Comparison of ENCODE assay signal across 33 cellular contexts in genomic region chr22:26357281-26357680, GRCh38.
"Had no signal": no experiment of that assay in that cellular context is flagged by ENCODE, and none has a peak within 500 bp of the region (broad histone marks: within the 10 kb centered on the region; RNA-seq: fewer than 3 reads in every experiment).

No MANE protein-coding gene starts in this region.

- H3K9me3 Mint-ChIP-seq: activated B cell treated with CpG ODN at 0.5 μM for 24 hours; activated CD4-positive, alpha-beta memory T cell treated with anti-CD3 and anti-CD28 coated beads for 36 hours; activated CD4-positive, alpha-beta T cell treated with anti-CD3 and anti-CD28 coated beads, Interleukin-2, amount 10 ng/mL, durations not matched to agents 24 days and 14 days; activated CD8-positive, alpha-beta T cell treated with anti-CD3 and anti-CD28 coated beads for 36 hours; activated naive CD4-positive, alpha-beta T cell treated with anti-CD3 and anti-CD28 coated beads for 36 hours; activated naive CD4-positive, alpha-beta T cell treated with anti-CD3 and anti-CD28 coated beads, Interleukin-2, amount 50 U/mL, for 24 hours; activated naive CD8-positive, alpha-beta T cell treated with anti-CD3 and anti-CD28 coated beads, Interleukin-2, amount 10 ng/mL, durations not matched to agents 7 days and 5 days; activated naive CD8-positive, alpha-beta T cell treated with anti-CD3 and anti-CD28 coated beads, Interleukin-2, amount 50 U/mL, for 24 hours; activated T-cell treated with anti-CD3 and anti-CD28 coated beads, Interleukin-2, amount 50 U/mL, for 4 hours; activated T-cell treated with anti-CD3 and anti-CD28 coated beads, Interleukin-2, amount 50 U/mL, for 72 hours; activated T-helper 1 cell treated with anti-CD3 and anti-CD28 coated beads, Interleukin-12 subunit alpha, Interleukin-12 subunit beta, Interleukin-2, Interleukin-4 antibody, amounts not matched to agents 30 ng/mL and 10 ng/mL and 1 ng/mL, durations not matched to agents 14 hours and 24 hours and 36 hours; activated T-helper 17 cell treated with anti-CD3 and anti-CD28 coated beads, Interleukin-2, amount 50 U/mL, for 72 hours; brain; T-helper 1 cell treated with Interleukin-12 subunit alpha and Interleukin-12 subunit beta and Interleukin-4 antibody, amounts not matched to agents 30 μg/mL and 1 μg/mL, for 36 hours; T-helper 2 cell treated with Interferon-gamma antibody and Interleukin-4, amounts not matched to agents 5 μg/mL and 100 μg/mL, for 36 hours had no signal

- DNase-seq: activated B cell treated with CpG ODN at 0.5 μM for 24 hours; activated CD4-positive, alpha-beta memory T cell treated with anti-CD3 and anti-CD28 coated beads for 36 hours; activated CD4-positive, alpha-beta T cell treated with anti-CD3 and anti-CD28 coated beads for 4 hours; activated CD4-positive, alpha-beta T cell treated with anti-CD3 and anti-CD28 coated beads, Interleukin-2, amount 10 ng/mL, durations not matched to agents 24 days and 14 days; activated CD4-positive, alpha-beta T cell treated with anti-CD3 and anti-CD28 coated beads, Interleukin-2, amount 50 U/mL, for 1 hour; activated CD4-positive, alpha-beta T cell treated with anti-CD3 and anti-CD28 coated beads, Interleukin-2, amount 50 U/mL, for 4 hours; activated CD4-positive, CD25-positive, alpha-beta regulatory T cell treated with anti-CD3 and anti-CD28 coated beads, Interleukin-2, amount 50 U/mL, for 72 hours; activated CD8-positive, alpha-beta memory T cell treated with anti-CD3 and anti-CD28 coated beads, Interleukin-2, amount 50 U/mL, for 4 hours; activated CD8-positive, alpha-beta T cell treated with anti-CD3 and anti-CD28 coated beads for 36 hours; activated effector memory CD4-positive, alpha-beta T cell treated with anti-CD3 and anti-CD28 coated beads, Interleukin-2, amount 50 U/mL, for 16 hours; activated gamma-delta T cell treated with Interleukin-2 at 50 U/mL for 16 hours; activated naive CD4-positive, alpha-beta T cell; activated naive CD4-positive, alpha-beta T cell treated with anti-CD3 and anti-CD28 coated beads for 36 hours; activated naive CD8-positive, alpha-beta T cell treated with anti-CD3 and anti-CD28 coated beads, Interleukin-2, amount 10 ng/mL, durations not matched to agents 7 days and 5 days; activated naive CD8-positive, alpha-beta T cell treated with anti-CD3 and anti-CD28 coated beads, Interleukin-2, amount 50 U/mL, for 24 hours; activated T-cell treated with anti-CD3 and anti-CD28 coated beads for 4 hours; activated T-cell treated with anti-CD3 and anti-CD28 coated beads, Interleukin-2, amount 50 U/mL, for 1 hour; activated T-cell treated with anti-CD3 and anti-CD28 coated beads, Interleukin-2, amount 50 U/mL, for 4 hours; activated T-cell treated with anti-CD3 and anti-CD28 coated beads, Interleukin-2, amount 50 U/mL, for 72 hours; amygdala; anterior cingulate cortex; central memory CD4-positive, alpha-beta T cell; T-helper 9 cell had no signal

- FAIRE-seq: TTC549 had no signal

- H3K36me3 Mint-ChIP-seq: activated CD4-positive, alpha-beta memory T cell treated with anti-CD3 and anti-CD28 coated beads for 36 hours; activated naive CD4-positive, alpha-beta T cell treated with anti-CD3 and anti-CD28 coated beads, Interleukin-2, amount 50 U/mL, for 24 hours; activated naive CD8-positive, alpha-beta T cell; activated naive CD8-positive, alpha-beta T cell treated with anti-CD3 and anti-CD28 coated beads, Interleukin-2, amount 10 ng/mL, durations not matched to agents 7 days and 5 days had no signal

- H3K27me3 ChIP-seq: ascending aorta had no signal

- H3K4me3 Mint-ChIP-seq: activated B cell treated with CpG ODN at 0.5 μM for 24 hours; activated CD4-positive, alpha-beta memory T cell treated with anti-CD3 and anti-CD28 coated beads for 36 hours; activated CD4-positive, alpha-beta T cell treated with anti-CD3 and anti-CD28 coated beads, Interleukin-2, amount 10 ng/mL, durations not matched to agents 24 days and 14 days; activated CD8-positive, alpha-beta T cell treated with anti-CD3 and anti-CD28 coated beads for 36 hours; activated naive CD4-positive, alpha-beta T cell treated with anti-CD3 and anti-CD28 coated beads for 36 hours; activated naive CD4-positive, alpha-beta T cell treated with anti-CD3 and anti-CD28 coated beads, Interleukin-2, amount 50 U/mL, for 24 hours; activated naive CD8-positive, alpha-beta T cell; activated naive CD8-positive, alpha-beta T cell treated with anti-CD3 and anti-CD28 coated beads, Interleukin-2, amount 10 ng/mL, durations not matched to agents 7 days and 5 days; activated naive CD8-positive, alpha-beta T cell treated with anti-CD3 and anti-CD28 coated beads, Interleukin-2, amount 50 U/mL, for 24 hours; activated T-cell treated with anti-CD3 and anti-CD28 coated beads, Interleukin-2, amount 50 U/mL, for 4 hours; activated T-cell treated with anti-CD3 and anti-CD28 coated beads, Interleukin-2, amount 50 U/mL, for 72 hours; activated T-helper 1 cell treated with anti-CD3 and anti-CD28 coated beads, Interleukin-12 subunit alpha, Interleukin-12 subunit beta, Interleukin-2, Interleukin-4 antibody, amounts not matched to agents 30 ng/mL and 10 ng/mL and 1 ng/mL, durations not matched to agents 14 hours and 24 hours and 36 hours; activated T-helper 17 cell treated with anti-CD3 and anti-CD28 coated beads, Interleukin-2, amount 50 U/mL, for 72 hours; brain; T-helper 1 cell treated with Interleukin-12 subunit alpha and Interleukin-12 subunit beta and Interleukin-4 antibody, amounts not matched to agents 30 μg/mL and 1 μg/mL, for 36 hours; T-helper 2 cell treated with Interferon-gamma antibody and Interleukin-4, amounts not matched to agents 5 μg/mL and 100 μg/mL, for 36 hours had no signal

- H3K4me1 ChIP-seq: ascending aorta had no signal

- H3K27ac Mint-ChIP-seq: activated B cell treated with CpG ODN at 0.5 μM for 24 hours; activated CD4-positive, alpha-beta memory T cell treated with anti-CD3 and anti-CD28 coated beads for 36 hours; activated CD4-positive, alpha-beta T cell treated with anti-CD3 and anti-CD28 coated beads, Interleukin-2, amount 10 ng/mL, durations not matched to agents 24 days and 14 days; activated CD8-positive, alpha-beta T cell treated with anti-CD3 and anti-CD28 coated beads for 36 hours; activated naive CD4-positive, alpha-beta T cell treated with anti-CD3 and anti-CD28 coated beads for 36 hours; activated naive CD4-positive, alpha-beta T cell treated with anti-CD3 and anti-CD28 coated beads, Interleukin-2, amount 50 U/mL, for 24 hours; activated naive CD8-positive, alpha-beta T cell; activated naive CD8-positive, alpha-beta T cell treated with anti-CD3 and anti-CD28 coated beads, Interleukin-2, amount 10 ng/mL, durations not matched to agents 7 days and 5 days; activated naive CD8-positive, alpha-beta T cell treated with anti-CD3 and anti-CD28 coated beads, Interleukin-2, amount 50 U/mL, for 24 hours; activated T-cell treated with anti-CD3 and anti-CD28 coated beads, Interleukin-2, amount 50 U/mL, for 72 hours; activated T-helper 1 cell treated with anti-CD3 and anti-CD28 coated beads, Interleukin-12 subunit alpha, Interleukin-12 subunit beta, Interleukin-2, Interleukin-4 antibody, amounts not matched to agents 30 ng/mL and 10 ng/mL and 1 ng/mL, durations not matched to agents 14 hours and 24 hours and 36 hours; activated T-helper 17 cell treated with anti-CD3 and anti-CD28 coated beads, Interleukin-2, amount 50 U/mL, for 72 hours; T-helper 1 cell treated with Interleukin-12 subunit alpha and Interleukin-12 subunit beta and Interleukin-4 antibody, amounts not matched to agents 30 μg/mL and 1 μg/mL, for 36 hours; T-helper 2 cell treated with Interferon-gamma antibody and Interleukin-4, amounts not matched to agents 5 μg/mL and 100 μg/mL, for 36 hours had no signal

- H3K9me3 ChIP-seq: ascending aorta had no signal

- H3K4me3 ChIP-seq: ascending aorta had no signal

- H3K27ac ChIP-seq: ascending aorta, VCaP had no signal

- ATAC-seq: activated CD8-positive, alpha-beta T cell treated with anti-CD3 and anti-CD28 coated beads for 36 hours; activated naive CD8-positive, alpha-beta T cell treated with anti-CD3 and anti-CD28 coated beads, Interleukin-2, amount 50 U/mL, for 24 hours had no signal

- H3K4me1 Mint-ChIP-seq: activated T-helper 17 cell treated with anti-CD3 and anti-CD28 coated beads, Interleukin-2, amount 50 U/mL, for 72 hours had no signal

- H3K36me3 ChIP-seq: ascending aorta had no signal
